Comparison of ENCODE assay signal across 8 cellular contexts in the genomic region with DNA sequence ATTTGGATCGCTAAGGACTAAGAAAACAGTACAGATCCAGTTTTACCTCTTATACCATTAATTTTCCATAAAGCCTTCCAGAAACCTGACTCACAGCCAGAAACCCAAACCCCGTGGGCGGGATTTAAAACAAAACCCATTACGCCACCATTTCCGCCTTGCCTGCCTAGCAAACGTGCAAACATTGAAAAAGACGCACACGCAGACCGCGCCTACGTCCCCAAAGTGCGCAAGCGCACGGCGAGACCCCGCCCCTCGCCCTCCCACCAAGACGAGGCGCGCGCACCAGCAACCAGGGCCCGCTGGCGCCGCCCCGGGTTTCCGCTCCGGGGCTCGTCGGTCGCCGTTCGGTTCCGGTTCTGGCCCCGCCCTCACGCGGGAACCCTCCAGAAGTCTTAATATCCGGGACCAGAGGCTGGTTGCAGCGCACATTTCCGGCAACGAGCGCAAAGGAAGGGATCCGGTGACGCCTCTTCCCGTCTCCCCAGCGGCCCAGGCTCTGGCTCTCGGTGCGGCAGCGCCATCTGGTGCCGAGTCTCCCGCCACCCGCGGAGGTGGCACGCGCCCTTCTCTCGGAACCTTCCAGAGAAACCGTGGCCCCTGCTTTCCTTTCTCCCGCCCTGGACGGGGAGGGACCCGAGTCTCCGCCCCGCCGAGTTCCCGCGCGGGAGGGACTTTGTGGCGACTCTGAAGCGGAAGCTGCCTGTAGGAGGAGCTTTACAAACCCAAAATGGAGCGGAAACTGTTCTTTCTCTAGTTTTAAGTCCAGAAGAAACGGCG.
DNase-seq lines count a peak whose midpoint lies in the region; ATAC-seq and TF ChIP-seq lines count a peak whose summit lies in the region.

No MANE protein-coding gene starts in this region.

- no peaks in the 10 kb centered on the region for H3K36me3 ChIP-seq in thyroid gland

- peaks cover 13 to 18% of the 10 kb centered on the region in 2 donors for H3K4me1 ChIP-seq in thyroid gland

- peak overlapping the region in 2 of 3 donors; percentile 31 to 35 for H3K4me3 ChIP-seq in thyroid gland (replicated peaks in 1 of 3)

- peak overlapping the region; percentile 96 for H3K27ac Mint-ChIP-seq in activated naive CD8-positive, alpha-beta T cell treated with anti-CD3 and anti-CD28 coated beads, Interleukin-2, amount 10 ng/mL, durations not matched to agents 7 days and 5 days
- peak overlapping the region; percentile 99 for H3K27ac Mint-ChIP-seq in osteocyte (ENCODE audit: unreplicated experiment)

- H3K36me3 Mint-ChIP-seq in activated naive CD8-positive, alpha-beta T cell treated with anti-CD3 and anti-CD28 coated beads, Interleukin-2, amount 10 ng/mL, durations not matched to agents 7 days and 5 days, result peaks cover 7% of the 10 kb centered on the region
- H3K36me3 Mint-ChIP-seq in osteocyte (ENCODE audit: unreplicated experiment), result no peaks in the 10 kb centered on the region

- peak; percentile 98 for TF ChIP-seq CTCF in osteocyte (IDR thresholded peaks at IDR 0.05)
- TF ChIP-seq CTCF in thyroid gland (IDR thresholded peaks at IDR 0.05), result peak; percentile 64 to 99 (median 90)

- peaks cover 23% of the 10 kb centered on the region for H3K4me1 Mint-ChIP-seq in activated naive CD8-positive, alpha-beta T cell treated with anti-CD3 and anti-CD28 coated beads, Interleukin-2, amount 10 ng/mL, durations not matched to agents 7 days and 5 days
- H3K4me1 Mint-ChIP-seq in osteocyte (ENCODE audit: unreplicated experiment), result peaks cover 45% of the 10 kb centered on the region

- H3K27me3 ChIP-seq in thyroid gland, result no peaks in the 10 kb centered on the region

- 1% methylated on average over 28 to 38 of the region's 70 CpGs for WGBS in thyroid gland, 2 donors

- POLR2A ChIA-PET in activated naive CD8-positive, alpha-beta T cell treated with anti-CD3 and anti-CD28 coated beads, Interleukin-2, amount 10 ng/mL, durations not matched to agents 7 days and 5 days (lab: Charles Lee), result interaction anchor here (0.7 to 1.9 kb wide), 8 partner anchors 46 to 1228 kb away, joined by 3 to 7 read pairs (median 4); partner anchors contain the start of genes BRCA2, KL, RFC3 and ZAR1L

- H3K9me3 ChIP-seq in thyroid gland, result no peaks in the 10 kb centered on the region

- peak; percentile 43 for TF ChIP-seq POLR2A in GM10847 (IDR thresholded peaks at IDR 0.05; ENCODE audit: extremely low read depth, insufficient read length)
- peak in 1 of 2 donors; percentile 81 for TF ChIP-seq POLR2A in thyroid gland (IDR thresholded peaks at IDR 0.05)

- H3K9me3 Mint-ChIP-seq in activated naive CD8-positive, alpha-beta T cell treated with anti-CD3 and anti-CD28 coated beads, Interleukin-2, amount 10 ng/mL, durations not matched to agents 7 days and 5 days, result peaks cover 4% of the 10 kb centered on the region
- H3K9me3 Mint-ChIP-seq in osteocyte (ENCODE audit: unreplicated experiment), result no peaks in the 10 kb centered on the region

- ATAC-seq in HG02610 (IDR thresholded peaks at IDR 0.05; ENCODE audit: unreplicated experiment), result peak; percentile 84
- peak; percentile 90 for ATAC-seq in activated naive CD8-positive, alpha-beta T cell treated with anti-CD3 and anti-CD28 coated beads, Interleukin-2, amount 10 ng/mL, durations not matched to agents 7 days and 5 days (ENCODE audit: low read depth)

- H3K27ac ChIP-seq in thyroid gland, result peak overlapping the region; percentile 96 to 98 (median 96)

- peak overlapping the region; percentile 85 for H3K4me3 Mint-ChIP-seq in activated naive CD8-positive, alpha-beta T cell treated with anti-CD3 and anti-CD28 coated beads, Interleukin-2, amount 10 ng/mL, durations not matched to agents 7 days and 5 days
- H3K4me3 Mint-ChIP-seq in osteocyte (ENCODE audit: unreplicated experiment), result peak overlapping the region; percentile 86

- DNase-seq in NCI-H1092 treated with DMSO at 0.1 percent for 48 hours (lab: John Stamatoyannopoulos, UW) (peak; percentile 99), SKM-1 (lab: John Stamatoyannopoulos, UW; ENCODE audit: unreplicated experiment) (peak; percentile 99), head of caudate nucleus (peak; percentile 90 to 99 (median 97)), osteocyte (ENCODE audit: extremely low spot score, unreplicated experiment) (peak; percentile 100), thyroid gland (peak; percentile 99)
- DNase-seq in activated naive CD8-positive, alpha-beta T cell treated with anti-CD3 and anti-CD28 coated beads, Interleukin-2, amount 10 ng/mL, durations not matched to agents 7 days and 5 days, result peak; percentile 99

- intact Hi-C loops in head of caudate nucleus (cut with DNase I), result loop anchor here (5.0 to 10.0 kb wide), 5 partner anchors 95 to 955 kb away; partner anchors contain the start of genes PDS5B, RFC3 and STARD13
- intact Hi-C loops in thyroid gland (cut with DNase I), result loop anchor here (5.0 to 10.0 kb wide), 3 partner anchors 180 to 955 kb away; partner anchors contain the start of gene PDS5B

- no peaks in the 10 kb centered on the region for H3K27me3 Mint-ChIP-seq in activated naive CD8-positive, alpha-beta T cell treated with anti-CD3 and anti-CD28 coated beads, Interleukin-2, amount 10 ng/mL, durations not matched to agents 7 days and 5 days
- H3K27me3 Mint-ChIP-seq in osteocyte (ENCODE audit: unreplicated experiment), result no peaks in the 10 kb centered on the region

Comparison
In these comparisons a context has a peak if more than half of its experiments do, and no peak if none do; other contexts are left out.
1. Peak in every context shown above with its lines: DNase-seq, ATAC-seq, H3K4me3 ChIP-seq and H3K27ac ChIP-seq.